In the genomic region with DNA sequence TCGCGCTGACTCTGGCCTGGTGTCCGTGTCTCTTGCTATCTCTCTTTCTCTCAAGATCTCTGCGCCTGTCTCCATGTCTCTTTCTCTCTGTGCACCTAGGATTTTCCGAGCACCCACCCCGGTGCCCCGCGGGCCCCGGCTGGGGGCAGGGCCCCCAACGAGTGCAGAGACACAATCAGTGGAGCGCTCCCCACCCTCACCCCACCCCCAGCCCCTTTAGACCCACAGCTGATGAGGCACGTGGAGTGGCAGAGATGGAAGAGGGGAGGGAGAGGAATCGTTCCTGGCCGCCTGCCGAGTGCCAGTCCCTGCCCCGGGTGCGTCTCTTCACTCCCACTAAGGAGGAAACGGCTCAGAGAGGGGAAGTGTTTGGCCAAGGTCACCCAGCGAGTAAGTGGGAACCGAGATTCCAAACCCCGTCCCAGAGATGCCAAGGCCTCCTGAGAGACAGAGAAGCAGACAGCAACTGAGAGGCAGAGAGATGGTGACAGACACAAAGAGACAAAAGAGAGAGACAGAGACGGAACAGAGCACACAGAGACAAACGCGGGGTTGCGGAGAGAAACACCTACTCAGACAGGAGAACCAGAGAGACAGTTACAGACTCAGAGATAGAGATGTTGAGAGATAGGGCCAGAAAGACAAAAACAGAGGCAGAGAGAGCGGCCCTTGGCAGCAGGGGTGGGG, we compare ENCODE assay signal across 8 cellular contexts. TPM values are rescaled to one million over a fixed set of nuclear protein-coding genes. Genes with fewer than 3 reads are reported as not detected.
DNase-seq lines count a peak whose midpoint lies in the region; ATAC-seq and TF ChIP-seq lines count a peak whose summit lies in the region.

No MANE protein-coding gene starts in this region.

- H3K4me3 Mint-ChIP-seq in activated CD4-positive, alpha-beta memory T cell treated with anti-CD3 and anti-CD28 coated beads, Interleukin-2, amount 10 ng/mL, durations not matched to agents 7 days and 5 days, result peak overlapping the region; percentile 83

- peaks cover 0 to 25% (median 15%) of the 10 kb centered on the region in 11 experiments; a peak in 13 of 22 replicates for H4K20me1 ChIP-seq in BLaER1 treated with 17β-estradiol and CSF1 and Interleukin-3, amounts not matched to agents 10 nM and 100 nM

- peaks cover 61% of the 10 kb centered on the region for H3K4me1 Mint-ChIP-seq in activated CD4-positive, alpha-beta memory T cell treated with anti-CD3 and anti-CD28 coated beads, Interleukin-2, amount 10 ng/mL, durations not matched to agents 7 days and 5 days

- intact Hi-C loops in upper lobe of right lung (cut with DNase I), result no loop called here

- peaks cover 4 to 36% (median 31%) of the 10 kb centered on the region in 11 experiments; a peak in 17 of 22 replicates for H3K36me3 ChIP-seq in BLaER1 treated with 17β-estradiol and CSF1 and Interleukin-3, amounts not matched to agents 10 nM and 100 nM
- H3K36me3 ChIP-seq in muscle layer of colon (ENCODE audit: insufficient read depth, low read length) (peaks cover 15% of the 10 kb centered on the region), upper lobe of right lung (peaks cover 20% of the 10 kb centered on the region)

- CTCF ChIA-PET in activated CD4-positive, alpha-beta memory T cell treated with anti-CD3 and anti-CD28 coated beads, Interleukin-2, amount 10 ng/mL, durations not matched to agents 7 days and 5 days (lab: Charles Lee), result interaction anchor here (0.7 kb wide), 1 partner anchor 24 kb away, joined by 3 read pairs; no protein-coding TSS in a partner anchor

- peak overlapping the region; percentile 93 for H3K27ac Mint-ChIP-seq in activated CD4-positive, alpha-beta memory T cell treated with anti-CD3 and anti-CD28 coated beads, Interleukin-2, amount 10 ng/mL, durations not matched to agents 7 days and 5 days

- peaks cover 50 to 79% (median 67%) of the 10 kb centered on the region in 10 experiments for H3K4me1 ChIP-seq in BLaER1 treated with 17β-estradiol and CSF1 and Interleukin-3, amounts not matched to agents 10 nM and 100 nM
- H3K4me1 ChIP-seq in muscle layer of colon (ENCODE audit: insufficient read depth, low read length) (peaks cover 57% of the 10 kb centered on the region), upper lobe of right lung (peaks cover 69% of the 10 kb centered on the region)

- H3K9ac ChIP-seq in BLaER1 treated with 17β-estradiol and CSF1 and Interleukin-3, amounts not matched to agents 10 nM and 100 nM, result peak overlapping the region; percentile 82 to 100 (median 96)
- H3K9ac ChIP-seq in muscle layer of colon (ENCODE audit: low read length), result peak overlapping the region; percentile 58

- peak; percentile 31 for DNase-seq in NCI-H1048 (lab: John Stamatoyannopoulos, UW)
- no peak for DNase-seq in activated CD4-positive, alpha-beta memory T cell treated with anti-CD3 and anti-CD28 coated beads, Interleukin-2, amount 10 ng/mL, durations not matched to agents 7 days and 5 days
- peak; percentile 89 for DNase-seq in upper lobe of right lung
- no peak for DNase-seq in NCI-H345 treated with DMSO at 0.1 percent for 48 hours (lab: John Stamatoyannopoulos, UW; ENCODE audit: unreplicated experiment)

- H3K4me3 ChIP-seq in BLaER1 treated with 17β-estradiol and CSF1 and Interleukin-3, amounts not matched to agents 10 nM and 100 nM, result peak overlapping the region; percentile 42 to 100 (median 91)
- H3K4me3 ChIP-seq in muscle layer of colon (ENCODE audit: low read depth in 1 of 2, low read length in 2 of 2) (peak overlapping the region; percentile 66 to 71), upper lobe of right lung (peak overlapping the region; percentile 75)

- H3K27me3 ChIP-seq in BLaER1 treated with 17β-estradiol and CSF1 and Interleukin-3, amounts not matched to agents 10 nM and 100 nM, result no peaks in the 10 kb centered on the region
- H3K27me3 ChIP-seq in muscle layer of colon (ENCODE audit: control insufficient read depth in 1 of 2, insufficient read depth in 2 of 2, low read length in 2 of 2) (no peaks in the 10 kb centered on the region), upper lobe of right lung (no peaks in the 10 kb centered on the region)

- ATAC-seq in GM21528 (IDR thresholded peaks at IDR 0.05; ENCODE audit: low FRiP score, unreplicated experiment) (peak; percentile 24), esophagus mucosa (peak; percentile 36), upper lobe of right lung (peak; percentile 51)

- POLR2A ChIA-PET in activated CD4-positive, alpha-beta memory T cell treated with anti-CD3 and anti-CD28 coated beads, Interleukin-2, amount 10 ng/mL, durations not matched to agents 7 days and 5 days (lab: Charles Lee), result interaction anchor here (1.5 kb wide), 1 partner anchor 8 kb away, joined by 4 read pairs; no protein-coding TSS in a partner anchor

- peaks cover 38% of the 10 kb centered on the region for H3K36me3 Mint-ChIP-seq in activated CD4-positive, alpha-beta memory T cell treated with anti-CD3 and anti-CD28 coated beads, Interleukin-2, amount 10 ng/mL, durations not matched to agents 7 days and 5 days (ENCODE audit: low read depth)

- H3K27me3 Mint-ChIP-seq in activated CD4-positive, alpha-beta memory T cell treated with anti-CD3 and anti-CD28 coated beads, Interleukin-2, amount 10 ng/mL, durations not matched to agents 7 days and 5 days, result peaks cover 4% of the 10 kb centered on the region

- H3K27ac ChIP-seq in BLaER1 treated with 17β-estradiol and CSF1 and Interleukin-3, amounts not matched to agents 10 nM and 100 nM, result peak overlapping the region; percentile 76 to 100 (median 94)
- H3K27ac ChIP-seq in muscle layer of colon (ENCODE audit: low read depth, low read length), result peak overlapping the region; percentile 99
- H3K27ac ChIP-seq in upper lobe of right lung, result peak overlapping the region; percentile 93

- H3K4me2 ChIP-seq in BLaER1 treated with 17β-estradiol and CSF1 and Interleukin-3, amounts not matched to agents 10 nM and 100 nM, result peak overlapping the region; percentile 79 to 100 (median 94)

- H3K9me3 Mint-ChIP-seq in activated CD4-positive, alpha-beta memory T cell treated with anti-CD3 and anti-CD28 coated beads, Interleukin-2, amount 10 ng/mL, durations not matched to agents 7 days and 5 days, result no peaks in the 10 kb centered on the region

- TF ChIP-seq CTCF in upper lobe of right lung (IDR thresholded peaks at IDR 0.05), result no peak

- H3K9me3 ChIP-seq in BLaER1 treated with 17β-estradiol and CSF1 and Interleukin-3, amounts not matched to agents 10 nM and 100 nM (replicated peaks in 1 of 11), result no peaks in the 10 kb centered on the region
- H3K9me3 ChIP-seq in muscle layer of colon (ENCODE audit: low read length) (no peaks in the 10 kb centered on the region), upper lobe of right lung (no peaks in the 10 kb centered on the region)

RNA-seq across cellular contexts. Expression of a gene that starts 0.6 kb away (rescaled TPM):
- 10 to 100 TPM; 63.4 to 66.6 TPM for total RNA-seq in activated CD4-positive, alpha-beta memory T cell treated with anti-CD3 and anti-CD28 coated beads, Interleukin-2, amount 10 ng/mL, durations not matched to agents 7 days and 5 days
- total RNA-seq in esophagus mucosa, result 67.6 TPM
- 87.4 TPM for total RNA-seq in upper lobe of right lung

RNA-seq across cellular contexts. Expression of a gene that starts 29.8 kb away (rescaled TPM):
- total RNA-seq in activated CD4-positive, alpha-beta memory T cell treated with anti-CD3 and anti-CD28 coated beads, Interleukin-2, amount 10 ng/mL, durations not matched to agents 7 days and 5 days, result not detected
- total RNA-seq in esophagus mucosa (36.2 TPM), upper lobe of right lung (3.2 TPM)

RNA-seq across cellular contexts. Expression of a gene that starts 48.9 kb away (rescaled TPM):
- total RNA-seq in activated CD4-positive, alpha-beta memory T cell treated with anti-CD3 and anti-CD28 coated beads, Interleukin-2, amount 10 ng/mL, durations not matched to agents 7 days and 5 days, result not detected
- total RNA-seq in esophagus mucosa, result not detected
- total RNA-seq in upper lobe of right lung, result not detected

Comparison
In these comparisons a context has a peak if more than half of its experiments do, and no peak if none do; other contexts are left out.
1. DNase-seq: peak in NCI-H1048 (single experiment) and upper lobe of right lung (single experiment); none in activated CD4-positive, alpha-beta memory T cell treated with anti-CD3 and anti-CD28 coated beads, Interleukin-2, amount 10 ng/mL, durations not matched to agents 7 days and 5 days (single experiment) and NCI-H345 treated with DMSO at 0.1 percent for 48 hours (single experiment).
2. Peak in every context shown above with its lines, with median percentiles within 50 percentile points of each other: H3K27ac ChIP-seq, H3K4me3 ChIP-seq and ATAC-seq.